ENCODE assay signal across 8 cellular contexts in genomic region chr1:1272341-1273151, GRCh38. TPM values are rescaled to one million over a fixed set of nuclear protein-coding genes. Genes with fewer than 3 reads are reported as not detected.
DNase-seq lines count a peak whose midpoint lies in the region; ATAC-seq and TF ChIP-seq lines count a peak whose summit lies in the region.

No MANE protein-coding gene starts in this region.

- no peaks in the 10 kb centered on the region for H3K27me3 Mint-ChIP-seq in Caco-2 (ENCODE audit: insufficient read depth, unreplicated experiment)

- no peaks in the 10 kb centered on the region for H3K9me3 Mint-ChIP-seq in Caco-2 (ENCODE audit: unreplicated experiment)

- H3K36me3 ChIP-seq in Caco-2 (ENCODE audit: control insufficient read depth, insufficient read depth, low read length) (no peaks in the 10 kb centered on the region), KOPT-K1 (ENCODE audit: insufficient read depth, low read length) (peaks cover 43% of the 10 kb centered on the region)

- in situ Hi-C loops in astrocyte of the spinal cord (cut with HindIII; ENCODE audit: low sequenced_read_pairs) = no loop called here

- ATAC-seq in HG02763 (IDR thresholded peaks at IDR 0.05; ENCODE audit: unreplicated experiment) (no peak), GM21723 (IDR thresholded peaks at IDR 0.05; ENCODE audit: unreplicated experiment) (no peak)

- CTCF ChIA-PET in Caco-2 (lab: Charles Lee) = no interaction called here

- H3K27ac Mint-ChIP-seq in Caco-2 (ENCODE audit: unreplicated experiment) = peak overlapping the region; percentile 35

- no peaks in the 10 kb centered on the region for H3K9me3 ChIP-seq in Caco-2
- H3K9me3 ChIP-seq in KOPT-K1 (ENCODE audit: insufficient read depth, low read length, poor library complexity, severe bottlenecking) = no peaks in the 10 kb centered on the region

- 0 out of 2 replicates have a peak, but pooled peaks cover 6% of the 10 kb centered on the region for H3K4me1 ChIP-seq in Caco-2

- no peaks in the 10 kb centered on the region for H3K27me3 ChIP-seq in Caco-2 (replicated peaks; ENCODE audit: control insufficient read depth, insufficient read depth, low read length)

- no peaks in the 10 kb centered on the region for H3K4me1 Mint-ChIP-seq in Caco-2 (ENCODE audit: low read depth, unreplicated experiment)

- peak overlapping the region; percentile 95 for H3K4me3 ChIP-seq in Caco-2 (ENCODE audit: low read depth, low read length)
- peak overlapping the region; percentile 86 for H3K4me3 ChIP-seq in astrocyte of the spinal cord (ENCODE audit: low read depth, low read length)

- H3K27ac ChIP-seq in KOPT-K1 (ENCODE audit: low read depth, low read length, poor library complexity, severe bottlenecking) = peak overlapping the region; percentile 78

- peaks cover 35% of the 10 kb centered on the region for H3K36me3 Mint-ChIP-seq in Caco-2 (ENCODE audit: insufficient read depth, unreplicated experiment)

- intact Hi-C loops in Caco-2 (cut with micrococcal nuclease; ENCODE audit: unreplicated experiment) = no loop called here

- no peak for TF ChIP-seq CTCF in Caco-2 (IDR thresholded peaks at IDR 0.05; ENCODE audit: insufficient read depth in 1 of 2, low read depth in 1 of 2, low read length in 1 of 2, severe bottlenecking in 1 of 2, unreplicated experiment in 1 of 2)
- TF ChIP-seq CTCF in astrocyte of the spinal cord (IDR thresholded peaks at IDR 0.05; ENCODE audit: low read depth, low read length) = no peak

- POLR2A ChIA-PET in Caco-2 (lab: Charles Lee) = no interaction called here

- peak overlapping the region; percentile 75 for H3K4me3 Mint-ChIP-seq in Caco-2 (ENCODE audit: unreplicated experiment)

- DNase-seq in Caco-2 = no peak
- DNase-seq in astrocyte of the spinal cord (ENCODE audit: low read depth, low spot score) = no peak
- peak; percentile 47 to 65 for DNase-seq in lung microvascular endothelial cell (ENCODE audit: low read depth in 2 of 2)
- DNase-seq in NCI-H187 (lab: John Stamatoyannopoulos, UW) = no peak
- no peak for DNase-seq in NCI-H187 treated with DMSO at 0.1 percent for 48 hours (lab: John Stamatoyannopoulos, UW)

- BruUV-seq in Caco-2 (replicated peaks; lab: Mats Ljungman, UMichigan) = no TSS peak

RNA-seq across cellular contexts. Expression of gene UBE2J2, which starts 1.1 kb away (rescaled TPM):
- total RNA-seq in Caco-2 (2022) = 57.2 and 62.7 TPM in 2 replicates
- 28.1 and 34.9 TPM in 2 replicates for total RNA-seq in lung microvascular endothelial cell

RNA-seq across cellular contexts. Expression of gene SCNN1D, which starts 7.7 kb away (rescaled TPM):
- 1.0 and 2.8 TPM in 2 replicates for total RNA-seq in Caco-2 (2022)
- total RNA-seq in lung microvascular endothelial cell = under 0.01 and 0.20 TPM in 2 replicates

RNA-seq across cellular contexts. Expression of gene C1QTNF12, which starts 26.0 kb away (rescaled TPM):
- 3.4 and 3.7 TPM in 2 replicates for total RNA-seq in Caco-2 (2022)
- total RNA-seq in lung microvascular endothelial cell = 0.20 and 0.22 TPM in 2 replicates

RNA-seq across cellular contexts. Expression of gene ACAP3, which starts 35.2 kb away (rescaled TPM):
- total RNA-seq in Caco-2 (2022) (46.6 and 48.5 TPM in 2 replicates), lung microvascular endothelial cell (10.0 and 14.7 TPM in 2 replicates)

RNA-seq across cellular contexts. Expression of gene PUSL1, which starts 35.9 kb away (rescaled TPM):
- total RNA-seq in Caco-2 (2022) = 39.8 and 43.8 TPM in 2 replicates
- 6.9 and 8.1 TPM in 2 replicates for total RNA-seq in lung microvascular endothelial cell

Comparison
In these comparisons a context has a peak if more than half of its experiments do, and no peak if none do; other contexts are left out.
1. DNase-seq: peak in lung microvascular endothelial cell (2 of 2); none in Caco-2 (0 of 2), astrocyte of the spinal cord (single experiment), NCI-H187 (0 of 2) and NCI-H187 treated with DMSO at 0.1 percent for 48 hours (single experiment).